ENCODE assay signal across 8 cellular contexts in the genomic region with DNA sequence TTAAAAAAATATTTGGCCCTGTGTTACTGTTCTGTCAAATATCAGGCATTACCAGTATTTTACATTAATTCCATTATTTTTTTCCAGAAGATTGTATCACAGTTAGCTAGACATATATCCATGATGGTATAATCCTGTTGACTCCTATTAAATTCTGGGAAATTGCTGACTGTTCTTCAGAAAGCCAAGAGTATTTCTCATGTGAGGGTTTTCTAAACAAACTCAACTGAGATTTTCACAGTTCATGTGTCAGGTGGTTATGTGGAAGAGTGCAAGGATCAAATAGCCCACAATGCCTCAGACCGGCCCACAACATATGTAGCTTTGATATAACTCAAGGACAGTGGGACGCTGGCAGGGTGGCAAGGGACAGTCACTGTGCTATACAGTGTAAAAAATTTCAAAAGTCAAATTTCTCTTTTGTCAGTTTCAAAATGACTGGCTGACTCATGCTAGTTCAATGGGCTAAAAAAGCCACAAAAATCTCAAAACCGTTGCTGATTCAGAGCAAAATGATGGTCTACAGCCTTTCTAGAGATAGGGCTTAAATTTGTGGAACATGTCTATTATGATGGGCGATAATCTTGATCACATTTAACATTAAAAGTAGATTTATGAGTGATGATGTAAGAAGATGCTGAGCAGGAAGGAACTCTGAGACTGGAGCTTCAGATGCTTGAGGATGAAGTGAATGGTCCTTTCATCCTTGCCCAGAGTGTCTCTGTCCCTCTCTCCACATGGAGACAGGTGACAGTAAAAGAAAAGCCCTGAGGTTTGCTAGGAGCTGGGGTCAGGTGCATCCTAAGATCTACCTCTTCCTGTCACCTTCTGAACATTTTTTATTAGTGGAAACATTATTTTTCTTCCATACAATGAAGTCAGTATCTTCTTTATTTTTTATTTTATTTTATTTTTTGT.
DNase-seq lines count a peak whose midpoint lies in the region; ATAC-seq and TF ChIP-seq lines count a peak whose summit lies in the region.

No MANE protein-coding gene starts in this region.

- in situ Hi-C loops in brain microvascular endothelial cell (cut with HindIII; ENCODE audit: low pct_ligation_motif_present, low sequenced_read_pairs): no loop called here

- no peaks in the 10 kb centered on the region for H3K36me3 ChIP-seq in brain microvascular endothelial cell (replicated peaks)

- peak; percentile 72 for ATAC-seq in GM19468 (IDR thresholded peaks at IDR 0.05; ENCODE audit: extremely low read depth, unreplicated experiment)
- ATAC-seq in HG03442 (IDR thresholded peaks at IDR 0.05; ENCODE audit: unreplicated experiment): peak; percentile 93
- no peak for ATAC-seq in esophagus mucosa

- H3K27ac ChIP-seq in brain microvascular endothelial cell: peak overlapping the region; percentile 87

- TF ChIP-seq CTCF in brain microvascular endothelial cell (IDR thresholded peaks at IDR 0.05; ENCODE audit: low read depth, low read length, missing control alignments): no peak

- H3K27me3 ChIP-seq in brain microvascular endothelial cell (replicated peaks): no peaks in the 10 kb centered on the region

- H3K4me3 ChIP-seq in brain microvascular endothelial cell (ENCODE audit: low read depth, low read length): no peak overlapping the region

- peak; percentile 66 for DNase-seq in AG20443 (ENCODE audit: low spot score)
- DNase-seq in brain microvascular endothelial cell: peak; percentile 88
- no peak for DNase-seq in NCI-H345 treated with DMSO at 0.1 percent for 48 hours (lab: John Stamatoyannopoulos, UW; ENCODE audit: unreplicated experiment)
- no peak for DNase-seq in GDM1 (lab: John Stamatoyannopoulos, UW)
- no peak for DNase-seq in islet precursor cell

Comparison
In these comparisons a context has a peak if more than half of its experiments do, and no peak if none do; other contexts are left out.
1. DNase-seq: peak in AG20443 (single experiment) and brain microvascular endothelial cell (single experiment); none in NCI-H345 treated with DMSO at 0.1 percent for 48 hours (single experiment), GDM1 (single experiment) and islet precursor cell (single experiment).